Comparison of ENCODE assay signal across 16 cellular contexts in genomic region chr17:28879886-28880571, GRCh38.
"Had no signal": no experiment of that assay in that cellular context is flagged by ENCODE, and none has a peak within 500 bp of the region (broad histone marks: within the 10 kb centered on the region; RNA-seq: fewer than 3 reads in every experiment).

No MANE protein-coding gene starts in this region.

- H3K9me3 Mint-ChIP-seq: natural killer cell had no signal

- H3K4me3 ChIP-seq: heart left ventricle, psoas muscle, sigmoid colon, suprapubic skin, upper lobe of right lung had no signal

- H3K27me3 Mint-ChIP-seq: activated CD4-positive, alpha-beta T cell treated with anti-CD3 and anti-CD28 coated beads for 36 hours had no signal

- H3K9me3 ChIP-seq: heart left ventricle, psoas muscle, sigmoid colon, suprapubic skin, upper lobe of right lung had no signal

- DNase-seq: activated CD4-positive, alpha-beta T cell treated with anti-CD3 and anti-CD28 coated beads for 36 hours; activated CD8-positive, alpha-beta memory T cell treated with anti-CD3 and anti-CD28 coated beads, Interleukin-2, amount 50 U/mL, for 48 hours; activated CD8-positive, alpha-beta T cell treated with anti-CD3 and anti-CD28 coated beads, Interleukin-2, amount 10 ng/mL, durations not matched to agents 7 days and 5 days; activated naive CD4-positive, alpha-beta T cell treated with anti-CD3 and anti-CD28 coated beads, Interleukin-2, amount 50 U/mL, for 16 hours; amygdala; brain microvascular endothelial cell; foreskin melanocyte; heart left ventricle; natural killer cell; sigmoid colon; stimulated activated CD4-positive, alpha-beta T cell treated with anti-CD3 and anti-CD28 coated beads, Interleukin-12 subunit alpha, Interleukin-12 subunit beta, amount 100 ng/mL, for 4 hours; stimulated activated CD4-positive, alpha-beta T cell treated with anti-CD3 and anti-CD28 coated beads, Interleukin-2, amount 100 ng/mL, for 48 hours; stimulated activated naive CD8-positive, alpha-beta T cell treated with anti-CD3 and anti-CD28 coated beads, Interleukin-15, Interleukin-2, amounts not matched to agents 100 U/mL and 50 U/mL, for 24 hours; upper lobe of right lung had no signal

- H3K4me1 ChIP-seq: psoas muscle, sigmoid colon, suprapubic skin, upper lobe of right lung had no signal

- H3K27ac ChIP-seq: brain microvascular endothelial cell, heart left ventricle, psoas muscle, sigmoid colon, suprapubic skin, upper lobe of right lung had no signal

- H3K27ac Mint-ChIP-seq: activated CD4-positive, alpha-beta T cell treated with anti-CD3 and anti-CD28 coated beads for 36 hours; activated CD8-positive, alpha-beta T cell treated with anti-CD3 and anti-CD28 coated beads, Interleukin-2, amount 10 ng/mL, durations not matched to agents 7 days and 5 days; natural killer cell had no signal

- H3K4me3 Mint-ChIP-seq: activated CD4-positive, alpha-beta T cell treated with anti-CD3 and anti-CD28 coated beads for 36 hours; activated CD8-positive, alpha-beta T cell treated with anti-CD3 and anti-CD28 coated beads, Interleukin-2, amount 10 ng/mL, durations not matched to agents 7 days and 5 days; natural killer cell had no signal

- ATAC-seq: activated CD4-positive, alpha-beta T cell treated with anti-CD3 and anti-CD28 coated beads for 36 hours; activated CD8-positive, alpha-beta T cell treated with anti-CD3 and anti-CD28 coated beads, Interleukin-2, amount 10 ng/mL, durations not matched to agents 7 days and 5 days; natural killer cell; stimulated activated naive CD8-positive, alpha-beta T cell treated with anti-CD3 and anti-CD28 coated beads, Interleukin-15, Interleukin-2, amounts not matched to agents 100 U/mL and 50 U/mL, for 24 hours had no signal

- H3K27me3 ChIP-seq: brain microvascular endothelial cell, heart left ventricle, sigmoid colon, suprapubic skin, upper lobe of right lung had no signal
